ENCODE assay signal across 21 cellular contexts in genomic region chr21:17467829-17468228, GRCh38. TPM values are rescaled to one million over a fixed set of nuclear protein-coding genes. Genes with fewer than 3 reads are reported as not detected.
DNase-seq lines count a peak whose midpoint lies in the region; ATAC-seq and TF ChIP-seq lines count a peak whose summit lies in the region.
"Had no signal": no experiment of that assay in that cellular context is flagged by ENCODE, and none has a peak within 500 bp of the region (broad histone marks: within the 10 kb centered on the region; RNA-seq: fewer than 3 reads in every experiment).

No MANE protein-coding gene starts in this region.

- intact Hi-C loops in body of pancreas (cut with DNase I): no loop called here

- H3K36me3 ChIP-seq in HEK293 (ENCODE audit: control insufficient read depth in 2 of 2, insufficient read depth in 1 of 2, low read length in 2 of 2) (no peaks in the 10 kb centered on the region), body of pancreas (replicated peaks in 1 of 2; ENCODE audit: insufficient read depth in 1 of 2, low read depth in 2 of 2) (no peaks in the 10 kb centered on the region), liver (ENCODE audit: control insufficient read depth in 4 of 4, insufficient read depth in 3 of 4, low read depth in 1 of 4, low read length in 3 of 4) (no peaks in the 10 kb centered on the region)
- H3K36me3 ChIP-seq: BE2C, suprapubic skin had no signal

- peaks cover 11% of the 10 kb centered on the region for H3K4me1 Mint-ChIP-seq in progenitor cell of endocrine pancreas (ENCODE audit: low read depth)
- H3K4me1 Mint-ChIP-seq: activated naive CD4-positive, alpha-beta T cell treated with anti-CD3 and anti-CD28 coated beads, Interleukin-2, amount 50 U/mL, for 24 hours; naive B cell had no signal

- DNase-seq in body of pancreas: no peak
- no peak for DNase-seq in progenitor cell of endocrine pancreas (ENCODE audit: low spot score, unreplicated experiment)
- no peak for DNase-seq in NCI-H2029 (lab: John Stamatoyannopoulos, UW)
- no peak for DNase-seq in ecto neural progenitor cell (ENCODE audit: low spot score)
- DNase-seq in RPMI8226: no peak
- DNase-seq: activated CD4-positive, alpha-beta T cell treated with anti-CD3 and anti-CD28 coated beads for 4 hours; activated T-cell treated with anti-CD3 and anti-CD28 coated beads, Interleukin-2, amount 50 U/mL, for 1 hour; BE2C; DMS153; kidney; naive B cell; NCI-H1417 treated with DMSO at 0.1 percent for 48 hours; NCI-H345; SIG-M5; stimulated activated CD4-positive, alpha-beta T cell treated with anti-CD3 and anti-CD28 coated beads, Interleukin-2, amount 100 ng/mL, for 24 hours had no signal

- H3K27ac ChIP-seq in HEK293 (ENCODE audit: extremely low read depth, low read depth, low read length): 0 out of 2 replicates have a peak overlapping the region, but pooled peaks have one; percentile 45
- peak overlapping the region; percentile 59 to 93 (median 80) for H3K27ac ChIP-seq in body of pancreas
- H3K27ac ChIP-seq in liver (ENCODE audit: low read depth in 1 of 2, low read length in 2 of 2): peak overlapping the region; percentile 76 to 78
- H3K27ac ChIP-seq: suprapubic skin had no signal

- no peak for TF ChIP-seq RAD21 in liver (IDR thresholded peaks at IDR 0.05)

- peak overlapping the region; percentile 69 for H3K4me3 Mint-ChIP-seq in progenitor cell of endocrine pancreas (ENCODE audit: low read depth)
- H3K4me3 Mint-ChIP-seq: activated naive CD4-positive, alpha-beta T cell treated with anti-CD3 and anti-CD28 coated beads, Interleukin-2, amount 50 U/mL, for 24 hours; naive B cell had no signal

- peak overlapping the region; percentile 94 for H3K27ac Mint-ChIP-seq in progenitor cell of endocrine pancreas
- H3K27ac Mint-ChIP-seq: activated naive CD4-positive, alpha-beta T cell treated with anti-CD3 and anti-CD28 coated beads, Interleukin-2, amount 50 U/mL, for 24 hours; naive B cell had no signal

- POLR2A ChIA-PET in HEK293 (lab: Yijun Ruan, JAX): interaction anchor here (0.7 to 1.3 kb wide), 4 partner anchors 14 to 1965 kb away, joined by 3 to 11 read pairs (median 5); no protein-coding TSS in a partner anchor

- peaks cover 6% of the 10 kb centered on the region for H3K4me1 ChIP-seq in HEK293 (ENCODE audit: control insufficient read depth, insufficient read depth, low read length)
- peaks cover 49% of the 10 kb centered on the region for H3K4me1 ChIP-seq in body of pancreas
- peaks cover 5 to 40% (median 14%) of the 10 kb centered on the region in 4 donors for H3K4me1 ChIP-seq in liver (ENCODE audit: control insufficient read depth in 4 of 4, insufficient read depth in 4 of 4, low read length in 3 of 4)
- H3K4me1 ChIP-seq: BE2C had no signal

- no peak overlapping the region for H3K4me3 ChIP-seq in HEK293 (ENCODE audit: low read depth, low read length)
- no peak overlapping the region for H3K4me3 ChIP-seq in body of pancreas
- peak overlapping the region; percentile 18 to 42 (median 23) for H3K4me3 ChIP-seq in liver (ENCODE audit: low read depth in 1 of 3, low read length in 3 of 3)
- H3K4me3 ChIP-seq: suprapubic skin had no signal

- H3K9ac ChIP-seq in liver (ENCODE audit: low read depth in 1 of 2, low read length in 2 of 2): peak overlapping the region; percentile 37 to 90

- CTCF ChIA-PET in HEK293 (lab: Yijun Ruan, JAX): interaction anchor here (0.5 to 1.8 kb wide), 4 partner anchors 44 to 570 kb away, joined by 3 to 7 read pairs (median 6); no protein-coding TSS in a partner anchor

- 14% methylated on average over 3 of the region's 3 CpGs for whole genome bisulfite sequencing in body of pancreas, 2 donors
- 20% methylated on average over 3 of the region's 3 CpGs for WGBS in liver

- TF ChIP-seq CTCF in HEK293 (tag by site-specific recombination; IDR thresholded peaks at IDR 0.05) (no peak), body of pancreas (IDR thresholded peaks at IDR 0.05) (no peak), liver (IDR thresholded peaks at IDR 0.05; ENCODE audit: low read depth, low read length, missing input control) (no peak), progenitor cell of endocrine pancreas (IDR thresholded peaks at IDR 0.05; ENCODE audit: unreplicated experiment) (no peak)

- H3K27me3 Mint-ChIP-seq in progenitor cell of endocrine pancreas: no peaks in the 10 kb centered on the region
- H3K27me3 Mint-ChIP-seq: activated naive CD4-positive, alpha-beta T cell treated with anti-CD3 and anti-CD28 coated beads, Interleukin-2, amount 50 U/mL, for 24 hours; naive B cell had no signal

- H3K9me3 ChIP-seq in HEK293 (ENCODE audit: control insufficient read depth, insufficient read depth, low read depth, low read length) (no peaks in the 10 kb centered on the region), body of pancreas (no peaks in the 10 kb centered on the region), liver (ENCODE audit: control insufficient read depth in 4 of 4, low read length in 3 of 4) (no peaks in the 10 kb centered on the region)
- H3K9me3 ChIP-seq: BE2C, suprapubic skin had no signal

- no peaks in the 10 kb centered on the region for H3K36me3 Mint-ChIP-seq in progenitor cell of endocrine pancreas (ENCODE audit: insufficient read depth)
- H3K36me3 Mint-ChIP-seq: activated naive CD4-positive, alpha-beta T cell treated with anti-CD3 and anti-CD28 coated beads, Interleukin-2, amount 50 U/mL, for 24 hours; naive B cell had no signal

- no peak for TF ChIP-seq POLR2A in body of pancreas (IDR thresholded peaks at IDR 0.05)

- H3K9me3 Mint-ChIP-seq in progenitor cell of endocrine pancreas (ENCODE audit: low read depth): no peaks in the 10 kb centered on the region
- H3K9me3 Mint-ChIP-seq: activated naive CD4-positive, alpha-beta T cell treated with anti-CD3 and anti-CD28 coated beads, Interleukin-2, amount 50 U/mL, for 24 hours had no signal

- no peaks in the 10 kb centered on the region for H3K27me3 ChIP-seq in body of pancreas
- no peaks in the 10 kb centered on the region for H3K27me3 ChIP-seq in liver (ENCODE audit: control insufficient read depth in 4 of 4, insufficient read depth in 4 of 4, low read length in 3 of 4)
- H3K27me3 ChIP-seq: BE2C, suprapubic skin had no signal

- ATAC-seq in body of pancreas: peak; percentile 55
- ATAC-seq in HG03045 (IDR thresholded peaks at IDR 0.05; ENCODE audit: unreplicated experiment): no peak

TF ChIP-seq in HEK293, 187 proteins besides CTCF, POLR2A, EP300 and RAD21:
- TF ChIP-seq ZNF184 (tag by site-specific recombination; IDR thresholded peaks at IDR 0.05) (0 out of 2 replicates have a peak, but pooled peaks have one; percentile 19), PRDM1 (tag by site-specific recombination; IDR thresholded peaks at IDR 0.05) (0 out of 2 replicates have a peak, but pooled peaks have one; percentile 37), ZBTB48 (tag by site-specific recombination; IDR thresholded peaks at IDR 0.05) (no peak), ZNF335 (tag by site-specific recombination; conservative IDR thresholded peaks at IDR 0.05) (0 out of 2 replicates have a peak, but pooled peaks have one; percentile 15)

TF ChIP-seq in liver, 16 proteins besides CTCF, POLR2A, EP300 and RAD21 (continues in another document):
- TF ChIP-seq FOXA2 (IDR thresholded peaks at IDR 0.05): no peak
- no peak for TF ChIP-seq YY1 (IDR thresholded peaks at IDR 0.05)
- TF ChIP-seq EGR1 (IDR thresholded peaks at IDR 0.05; ENCODE audit: low read depth in 2 of 2): no peak
- no peak for TF ChIP-seq REST (IDR thresholded peaks at IDR 0.05)
- TF ChIP-seq, protein P1, sequence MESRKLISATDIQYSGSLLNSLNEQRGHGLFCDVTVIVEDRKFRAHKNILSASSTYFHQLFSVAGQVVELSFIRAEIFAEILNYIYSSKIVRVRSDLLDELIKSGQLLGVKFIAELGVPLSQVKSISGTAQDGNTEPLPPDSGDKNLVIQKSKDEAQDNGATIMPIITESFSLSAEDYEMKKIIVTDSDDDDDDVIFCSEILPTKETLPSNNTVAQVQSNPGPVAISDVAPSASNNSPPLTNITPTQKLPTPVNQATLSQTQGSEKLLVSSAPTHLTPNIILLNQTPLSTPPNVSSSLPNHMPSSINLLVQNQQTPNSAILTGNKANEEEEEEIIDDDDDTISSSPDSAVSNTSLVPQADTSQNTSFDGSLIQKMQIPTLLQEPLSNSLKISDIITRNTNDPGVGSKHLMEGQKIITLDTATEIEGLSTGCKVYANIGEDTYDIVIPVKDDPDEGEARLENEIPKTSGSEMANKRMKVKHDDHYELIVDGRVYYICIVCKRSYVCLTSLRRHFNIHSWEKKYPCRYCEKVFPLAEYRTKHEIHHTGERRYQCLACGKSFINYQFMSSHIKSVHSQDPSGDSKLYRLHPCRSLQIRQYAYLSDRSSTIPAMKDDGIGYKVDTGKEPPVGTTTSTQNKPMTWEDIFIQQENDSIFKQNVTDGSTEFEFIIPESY (IDR thresholded peaks at IDR 0.05): no peak
- TF ChIP-seq FOXA1 (IDR thresholded peaks at IDR 0.05): no peak
- no peak for TF ChIP-seq JUND (IDR thresholded peaks at IDR 0.05)
- no peak for TF ChIP-seq HNF4A (conservative IDR thresholded peaks at IDR 0.05)
- TF ChIP-seq NR2F2 (IDR thresholded peaks at IDR 0.05): no peak
- TF ChIP-seq RXRA (IDR thresholded peaks at IDR 0.05): no peak
- TF ChIP-seq HNF4G (IDR thresholded peaks at IDR 0.05): no peak

RNA-seq across cellular contexts. Expression of gene CXADR, which starts 45.0 kb away (rescaled TPM):
- total RNA-seq in body of pancreas (10 to 100 TPM; 28.8 to 41.9 TPM), liver (10 to 100 TPM; 26.8 to 46.4 TPM), progenitor cell of endocrine pancreas (58.1 and 65.9 TPM in 2 replicates)
- 10 to 100 TPM in 1 of 2 donors, 1 to 10 TPM in 1; 8.5 to 26.3 TPM for polyA plus RNA-seq in liver
- total RNA-seq: LHCN-M2 had no signal

Comparison
In these comparisons a context has a peak if more than half of its experiments do, and no peak if none do; other contexts are left out.
1. H3K4me3 ChIP-seq: peak in liver (3 of 3); none in HEK293 (single experiment) and body of pancreas (0 of 2).
2. Peak in every context shown above with its lines, with median percentiles within 50 percentile points of each other: H3K27ac ChIP-seq.